Comparison of ENCODE assay signal across 18 cellular contexts in genomic region chr14:28709571-28710305, GRCh38.
DNase-seq lines count a peak whose midpoint lies in the region; ATAC-seq and TF ChIP-seq lines count a peak whose summit lies in the region.
"Had no signal": no experiment of that assay in that cellular context is flagged by ENCODE, and none has a peak within 500 bp of the region (broad histone marks: within the 10 kb centered on the region; RNA-seq: fewer than 3 reads in every experiment).

No MANE protein-coding gene starts in this region.

- TF ChIP-seq CTCF in C4-2B (conservative IDR thresholded peaks at IDR 0.05) (peak; percentile 16; the same call in 1 of the 2 replicates), astrocyte of the cerebellum (IDR thresholded peaks at IDR 0.05; ENCODE audit: low read depth, low read length, missing control alignments) (peak; percentile 6)

- no peak for ATAC-seq in GM18520 (IDR thresholded peaks at IDR 0.05; ENCODE audit: unreplicated experiment)
- ATAC-seq: A549 had no signal

- in situ Hi-C loops in astrocyte of the cerebellum (cut with HindIII; ENCODE audit: low sequenced_read_pairs), result no loop called here

- no peak overlapping the region; the same call in 1 of the 2 replicates for H3K27ac ChIP-seq in C4-2B
- H3K27ac ChIP-seq: A549 had no signal

- no peak overlapping the region for H3K4me3 ChIP-seq in astrocyte of the cerebellum (ENCODE audit: low read depth, low read length)
- H3K4me3 ChIP-seq: A549, HAP-1, MG63 had no signal

- peak; percentile 47 for DNase-seq in HCEC 1CT
- DNase-seq in astrocyte of the cerebellum (ENCODE audit: low read depth), result peak; percentile 64
- peak; percentile 13 for DNase-seq in iPS-NIHi7 (ENCODE audit: extremely low spot score)
- DNase-seq in NCI-H1436 (lab: John Stamatoyannopoulos, UW), result no peak
- no peak for DNase-seq in NCI-H524 treated with DMSO at 0.1 percent for 48 hours (lab: John Stamatoyannopoulos, UW)
- no peak for DNase-seq in NCI-H2081 treated with DMSO at 0.1 percent for 48 hours (lab: John Stamatoyannopoulos, UW)
- DNase-seq: DMS79, Karpas-422, MG63, NCI-H1417, NCI-H187 treated with DMSO at 0.1 percent for 48 hours, NCI-H226, NCI-H510A treated with DMSO at 0.1 percent for 48 hours, Right ventricle myocardium superior had no signal

Comparison
In these comparisons a context has a peak if more than half of its experiments do, and no peak if none do; other contexts are left out.
1. DNase-seq: peak in HCEC 1CT (single experiment), astrocyte of the cerebellum (single experiment) and iPS-NIHi7 (single experiment); none in NCI-H1436 (single experiment), NCI-H524 treated with DMSO at 0.1 percent for 48 hours (single experiment) and NCI-H2081 treated with DMSO at 0.1 percent for 48 hours (single experiment).